ENCODE assay signal across 28 cellular contexts in genomic region chr13:44383945-44384344, GRCh38. TPM values are rescaled to one million over a fixed set of nuclear protein-coding genes. Genes with fewer than 3 reads are reported as not detected.
"Had no signal": no experiment of that assay in that cellular context is flagged by ENCODE, and none has a peak within 500 bp of the region (broad histone marks: within the 10 kb centered on the region; RNA-seq: fewer than 3 reads in every experiment).

No MANE protein-coding gene starts in this region.

- DNase-seq: activated CD4-positive, alpha-beta T cell treated with anti-CD3 and anti-CD28 coated beads for 4 hours; activated CD4-positive, alpha-beta T cell treated with anti-CD3 and anti-CD28 coated beads, Interleukin-2, amount 50 U/mL, for 48 hours; activated CD8-positive, alpha-beta memory T cell treated with anti-CD3 and anti-CD28 coated beads for 24 hours; activated effector memory CD4-positive, alpha-beta T cell treated with anti-CD3 and anti-CD28 coated beads, Interleukin-2, amount 50 U/mL, for 16 hours; activated naive CD4-positive, alpha-beta T cell treated with anti-CD3 and anti-CD28 coated beads for 36 hours; activated naive CD8-positive, alpha-beta T cell treated with anti-CD3 and anti-CD28 coated beads for 36 hours; adrenal gland; dermis blood vessel endothelial cell; effector CD8-positive, alpha-beta T cell; immature natural killer cell; kidney; lower lobe of right lung; mesenchymal stem cell; natural killer cell; retina; stimulated activated CD4-positive, alpha-beta T cell treated with anti-CD3 and anti-CD28 coated beads, Interleukin-1b, Interleukin-23, amount 100 ng/mL, for 48 hours; stimulated activated CD4-positive, alpha-beta T cell treated with anti-CD3 and anti-CD28 coated beads, Interleukin-4, amount 100 ng/mL, for 4 hours; stimulated activated CD8-positive, alpha-beta memory T cell treated with anti-CD3 and anti-CD28 coated beads, Interleukin-4, amount 100 ng/mL, for 48 hours; stimulated activated naive CD8-positive, alpha-beta T cell treated with anti-CD3 and anti-CD28 coated beads, Interleukin-15, amount 100 ng/mL, for 72 hours; substantia nigra had no signal

- H3K36me3 Mint-ChIP-seq: activated naive CD8-positive, alpha-beta T cell treated with anti-CD3 and anti-CD28 coated beads for 36 hours; brain; natural killer cell; stimulated activated memory B cell treated with anti-CD40 and anti-IgM and Interleukin-4, amounts not matched to agents 10 μg/mL and 1 μg/mL and 100 μg/mL, for 72 hours had no signal

- H3K27me3 ChIP-seq: adrenal gland, ascending aorta, tibial nerve had no signal

- H3K9me3 ChIP-seq: adrenal gland, ascending aorta, lower lobe of right lung, prostate gland, tibial nerve had no signal

- H3K4me3 ChIP-seq: adrenal gland, ascending aorta, lower lobe of right lung, prostate gland, smooth muscle cell, tibial nerve had no signal

- H3K27ac Mint-ChIP-seq: activated naive CD4-positive, alpha-beta T cell treated with anti-CD3 and anti-CD28 coated beads for 36 hours; activated naive CD8-positive, alpha-beta T cell treated with anti-CD3 and anti-CD28 coated beads for 36 hours; activated T-helper 1 cell treated with anti-CD3 and anti-CD28 coated beads, Interleukin-12 subunit alpha, Interleukin-12 subunit beta, Interleukin-2, Interleukin-4 antibody, amounts not matched to agents 30 ng/mL and 10 ng/mL and 1 ng/mL, durations not matched to agents 14 hours and 24 hours and 36 hours; immature natural killer cell; natural killer cell; stimulated activated memory B cell treated with anti-CD40 and anti-IgM and Interleukin-4, amounts not matched to agents 10 μg/mL and 1 μg/mL and 100 μg/mL, for 72 hours had no signal

- H3K36me3 ChIP-seq: adrenal gland, ascending aorta, lower lobe of right lung, prostate gland had no signal

- H3K4me1 ChIP-seq: adrenal gland, ascending aorta, prostate gland, tibial nerve had no signal

- H3K4me3 Mint-ChIP-seq: activated naive CD4-positive, alpha-beta T cell treated with anti-CD3 and anti-CD28 coated beads for 36 hours; activated naive CD8-positive, alpha-beta T cell treated with anti-CD3 and anti-CD28 coated beads for 36 hours; activated T-helper 1 cell treated with anti-CD3 and anti-CD28 coated beads, Interleukin-12 subunit alpha, Interleukin-12 subunit beta, Interleukin-2, Interleukin-4 antibody, amounts not matched to agents 30 ng/mL and 10 ng/mL and 1 ng/mL, durations not matched to agents 14 hours and 24 hours and 36 hours; brain; immature natural killer cell; natural killer cell; stimulated activated memory B cell treated with anti-CD40 and anti-IgM and Interleukin-4, amounts not matched to agents 10 μg/mL and 1 μg/mL and 100 μg/mL, for 72 hours; stimulated activated naive CD8-positive, alpha-beta T cell treated with anti-CD3 and anti-CD28 coated beads, Interleukin-15, amount 100 ng/mL, for 72 hours had no signal

- H3K4me1 Mint-ChIP-seq: activated naive CD8-positive, alpha-beta T cell treated with anti-CD3 and anti-CD28 coated beads for 36 hours; immature natural killer cell; natural killer cell; stimulated activated memory B cell treated with anti-CD40 and anti-IgM and Interleukin-4, amounts not matched to agents 10 μg/mL and 1 μg/mL and 100 μg/mL, for 72 hours; stimulated activated naive CD8-positive, alpha-beta T cell treated with anti-CD3 and anti-CD28 coated beads, Interleukin-15, amount 100 ng/mL, for 72 hours had no signal

- ATAC-seq: lower lobe of right lung; natural killer cell; stimulated activated memory B cell treated with anti-CD40 and anti-IgM and Interleukin-4, amounts not matched to agents 10 μg/mL and 1 μg/mL and 100 μg/mL, for 72 hours; stimulated activated naive CD8-positive, alpha-beta T cell treated with anti-CD3 and anti-CD28 coated beads, Interleukin-15, amount 100 ng/mL, for 72 hours had no signal

- H3K27me3 Mint-ChIP-seq: activated naive CD8-positive, alpha-beta T cell treated with anti-CD3 and anti-CD28 coated beads for 36 hours; stimulated activated naive CD8-positive, alpha-beta T cell treated with anti-CD3 and anti-CD28 coated beads, Interleukin-15, amount 100 ng/mL, for 72 hours had no signal

- H3K27ac ChIP-seq: adrenal gland, ascending aorta, lower lobe of right lung, tibial nerve, VCaP had no signal

- H3K9me3 Mint-ChIP-seq: activated naive CD4-positive, alpha-beta T cell treated with anti-CD3 and anti-CD28 coated beads for 36 hours; activated naive CD8-positive, alpha-beta T cell treated with anti-CD3 and anti-CD28 coated beads for 36 hours; activated T-helper 1 cell treated with anti-CD3 and anti-CD28 coated beads, Interleukin-12 subunit alpha, Interleukin-12 subunit beta, Interleukin-2, Interleukin-4 antibody, amounts not matched to agents 30 ng/mL and 10 ng/mL and 1 ng/mL, durations not matched to agents 14 hours and 24 hours and 36 hours; brain; immature natural killer cell; natural killer cell; stimulated activated memory B cell treated with anti-CD40 and anti-IgM and Interleukin-4, amounts not matched to agents 10 μg/mL and 1 μg/mL and 100 μg/mL, for 72 hours; stimulated activated naive CD8-positive, alpha-beta T cell treated with anti-CD3 and anti-CD28 coated beads, Interleukin-15, amount 100 ng/mL, for 72 hours had no signal

RNA-seq across cellular contexts. Expression of gene SERP2, which starts 10.3 kb away (rescaled TPM):
- total RNA-seq: activated T-helper 1 cell treated with anti-CD3 and anti-CD28 coated beads, Interleukin-12 subunit alpha, Interleukin-12 subunit beta, Interleukin-2, Interleukin-4 antibody, amounts not matched to agents 30 ng/mL and 10 ng/mL and 1 ng/mL, durations not matched to agents 14 hours and 24 hours and 36 hours had no signal
